Comparison of ENCODE assay signal across 8 cellular contexts in the genomic region with DNA sequence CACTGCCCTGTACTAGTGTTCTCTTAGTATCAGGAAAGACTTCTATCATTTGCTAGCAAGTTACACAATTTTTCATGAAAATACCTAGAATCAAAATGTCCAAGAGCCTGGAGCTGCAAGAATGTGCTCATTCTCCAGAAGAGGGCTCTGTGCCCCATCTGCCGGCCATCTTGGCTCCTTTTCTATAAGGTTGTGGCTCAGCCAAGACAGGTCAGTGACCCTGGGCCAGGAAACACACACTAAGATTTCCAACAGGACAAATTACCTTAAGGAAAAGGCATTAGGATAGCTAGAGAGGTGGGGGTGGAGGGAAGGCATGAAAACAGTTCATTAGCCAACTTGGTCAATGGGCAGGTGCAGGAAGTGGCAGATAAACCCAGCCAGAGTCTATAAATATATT. TPM values are rescaled to one million over a fixed set of nuclear protein-coding genes. Genes with fewer than 3 reads are reported as not detected.
DNase-seq lines count a peak whose midpoint lies in the region; ATAC-seq and TF ChIP-seq lines count a peak whose summit lies in the region.

No MANE protein-coding gene starts in this region.

- H2AFZ ChIP-seq in Loucy (ENCODE audit: low read length), result peak overlapping the region; percentile 81

- H3K23ac ChIP-seq in mesendoderm (ENCODE audit: low read length), result no peak overlapping the region

- H2BK5ac ChIP-seq in mesendoderm (ENCODE audit: low read length), result no peak overlapping the region

- H3K9ac ChIP-seq in Loucy (ENCODE audit: low read depth, low read length, poor library complexity, severe bottlenecking), result no peak overlapping the region
- no peak overlapping the region for H3K9ac ChIP-seq in mesendoderm (ENCODE audit: low read length)

- H3K4me3 ChIP-seq in Loucy (ENCODE audit: low read length, poor library complexity, severe bottlenecking) (no peak overlapping the region), brain microvascular endothelial cell (ENCODE audit: low read depth, low read length) (no peak overlapping the region), mesendoderm (ENCODE audit: low read length) (no peak overlapping the region)

- peak; percentile 8 for DNase-seq in DMS 273 (lab: John Stamatoyannopoulos, UW; ENCODE audit: unreplicated experiment)
- no peak for DNase-seq in DMS 273 treated with DMSO at 0.1 percent for 48 hours (lab: John Stamatoyannopoulos, UW)
- no peak for DNase-seq in brain microvascular endothelial cell
- peak; percentile 41 for DNase-seq in mesendoderm

- no peak overlapping the region for H4K5ac ChIP-seq in mesendoderm (ENCODE audit: low read length)

- no peaks in the 10 kb centered on the region for H3K9me3 ChIP-seq in Loucy (ENCODE audit: insufficient read depth, low read depth, low read length)

- no peak overlapping the region for H2BK120ac ChIP-seq in mesendoderm (ENCODE audit: low read depth, low read length)

- H3K79me2 ChIP-seq in Loucy (ENCODE audit: insufficient read depth, low read length) (no peaks in the 10 kb centered on the region), mesendoderm (ENCODE audit: control insufficient read depth, insufficient read depth, low read length) (no peaks in the 10 kb centered on the region)

- no peaks in the 10 kb centered on the region for H3K79me1 ChIP-seq in mesendoderm (ENCODE audit: low read length)

- H3K4me1 ChIP-seq in Loucy (ENCODE audit: insufficient read depth, low read length, poor library complexity, severe bottlenecking) (peaks cover 13% of the 10 kb centered on the region), mesendoderm (ENCODE audit: control insufficient read depth, low read depth, low read length) (no peaks in the 10 kb centered on the region)

- no peak overlapping the region for H3K18ac ChIP-seq in mesendoderm (ENCODE audit: low read length)

- H2BK15ac ChIP-seq in mesendoderm (replicated peaks; ENCODE audit: low read depth), result no peak overlapping the region

- in situ Hi-C loops in brain microvascular endothelial cell (cut with HindIII; ENCODE audit: low pct_ligation_motif_present, low sequenced_read_pairs), result no loop called here

- H3K27me3 ChIP-seq in Loucy (ENCODE audit: insufficient read depth, low read length, poor library complexity, severe bottlenecking) (no peaks in the 10 kb centered on the region), brain microvascular endothelial cell (replicated peaks) (peaks cover 4% of the 10 kb centered on the region), mesendoderm (ENCODE audit: insufficient read depth, low read length, poor library complexity) (no peaks in the 10 kb centered on the region)

- H3K27ac ChIP-seq in brain microvascular endothelial cell, result no peak overlapping the region
- no peak overlapping the region for H3K27ac ChIP-seq in mesendoderm (ENCODE audit: low read depth, low read length)

- no peak overlapping the region for H2AK5ac ChIP-seq in mesendoderm (ENCODE audit: low read length)

- H4K20me1 ChIP-seq in Loucy (ENCODE audit: insufficient read depth, low read length, poor library complexity, severe bottlenecking), result no peaks in the 10 kb centered on the region

- ATAC-seq in GM18520 (IDR thresholded peaks at IDR 0.05; ENCODE audit: unreplicated experiment), result no peak
- ATAC-seq in HG02763 (IDR thresholded peaks at IDR 0.05; ENCODE audit: unreplicated experiment), result no peak
- no peak for ATAC-seq in GM21723 (IDR thresholded peaks at IDR 0.05; ENCODE audit: unreplicated experiment)

- no CpG with 5 or more reads among the region's 1 CpG for WGBS in mesendoderm (ENCODE audit: extremely low coverage, insufficient coverage, low lambda C conversion rate)

- TF ChIP-seq CTCF in Loucy (conservative IDR thresholded peaks at IDR 0.05; ENCODE audit: low read length) (peak; percentile 77), brain microvascular endothelial cell (IDR thresholded peaks at IDR 0.05; ENCODE audit: low read depth, low read length, missing control alignments) (peak; percentile 78)

- H3K9me2 ChIP-seq in Loucy (replicated peaks; ENCODE audit: low read depth, low read length), result no peaks in the 10 kb centered on the region

- no peak overlapping the region for H4K8ac ChIP-seq in mesendoderm (ENCODE audit: low read depth, low read length)

- no peaks in the 10 kb centered on the region for H3K36me3 ChIP-seq in Loucy (ENCODE audit: insufficient read depth, low read length)
- H3K36me3 ChIP-seq in brain microvascular endothelial cell (replicated peaks), result no peaks in the 10 kb centered on the region
- no peaks in the 10 kb centered on the region for H3K36me3 ChIP-seq in mesendoderm (ENCODE audit: control insufficient read depth, insufficient read depth, low read length)

- H3K4me2 ChIP-seq in Loucy (ENCODE audit: low read depth, low read length, poor library complexity, severe bottlenecking) (peak overlapping the region; percentile 16), mesendoderm (ENCODE audit: low read length) (no peak overlapping the region)

- H3K4ac ChIP-seq in mesendoderm (ENCODE audit: low read depth, low read length), result no peak overlapping the region

- H3F3A ChIP-seq in Loucy (ENCODE audit: low read depth), result no peaks in the 10 kb centered on the region

- no peak overlapping the region for H3K56ac ChIP-seq in mesendoderm (ENCODE audit: low read length)

RNA-seq across cellular contexts. Expression of gene TIMP4, which starts 20.7 kb away (rescaled TPM):
- polyA plus RNA-seq in mesendoderm (2013, experiment 1 of 2), result 10.4 TPM
- polyA plus RNA-seq in mesendoderm (2013, experiment 2 of 2), result 9.5 TPM

Comparison
In these comparisons a context has a peak if more than half of its experiments do, and no peak if none do; other contexts are left out.
1. DNase-seq: peak in DMS 273 (single experiment) and mesendoderm (single experiment); none in DMS 273 treated with DMSO at 0.1 percent for 48 hours (single experiment) and brain microvascular endothelial cell (single experiment).